29 cellular contexts compared by ENCODE assay signal in genomic region chr2:45734952-45735351, GRCh38.
DNase-seq lines count a peak whose midpoint lies in the region; ATAC-seq and TF ChIP-seq lines count a peak whose summit lies in the region.
"Had no signal": no experiment of that assay in that cellular context is flagged by ENCODE, and none has a peak within 500 bp of the region (broad histone marks: within the 10 kb centered on the region; RNA-seq: fewer than 3 reads in every experiment).

No MANE protein-coding gene starts in this region.

- no peak for TF ChIP-seq CTCF in HEK293 (tag by site-specific recombination; IDR thresholded peaks at IDR 0.05)

- DNase-seq in AG20443 (ENCODE audit: low spot score) (peak; percentile 24), SK-MEL-5 (ENCODE audit: low read depth, low spot score) (peak; percentile 14), fibroblast of the conjunctiva (ENCODE audit: low read depth) (peak; percentile 32), SKM-1 treated with dmso at 0.1 percent for 144 hours (lab: John Stamatoyannopoulos, UW; ENCODE audit: unreplicated experiment) (no peak), cerebellum (ENCODE audit: low spot score) (no peak)
- DNase-seq: activated CD4-positive, alpha-beta T cell treated with anti-CD3 and anti-CD28 coated beads for 48 hours; activated CD8-positive, alpha-beta memory T cell treated with anti-CD3 and anti-CD28 coated beads for 24 hours; Caco-2; colonic mucosa; DMS79; effector memory CD4-positive, alpha-beta T cell; foreskin keratinocyte; GDM1; heart right ventricle; kidney glomerular epithelial cell; natural killer cell; NCI-H1436 treated with DMSO at 0.1 percent for 48 hours; NCI-H2081 treated with DMSO at 0.1 percent for 48 hours; NCI-H226; NCI-H526 treated with DMSO at 0.1 percent for 48 hours; SHP77; stimulated activated CD4-positive, alpha-beta T cell treated with anti-CD3 and anti-CD28 coated beads, Interleukin-4, amount 100 ng/mL, for 24 hours had no signal

- POLR2A ChIA-PET in HEK293 (lab: Yijun Ruan, JAX): no interaction called here

- in situ Hi-C loops in SK-MEL-5 (cut with HindIII; ENCODE audit: low pct_unique_long_range_greater_than_20kb, low sequenced_read_pairs): no loop called here

- H3K36me3 ChIP-seq in HEK293 (ENCODE audit: control insufficient read depth in 2 of 2, insufficient read depth in 1 of 2, low read length in 2 of 2): no peaks in the 10 kb centered on the region
- H3K36me3 ChIP-seq: colonic mucosa, prostate gland had no signal

- H3K4me1 ChIP-seq in HEK293 (ENCODE audit: control insufficient read depth, insufficient read depth, low read length): peaks cover 7% of the 10 kb centered on the region
- H3K4me1 ChIP-seq: Caco-2, colonic mucosa, foreskin keratinocyte, prostate gland had no signal

- no peaks in the 10 kb centered on the region for H3K9me3 ChIP-seq in HEK293 (ENCODE audit: control insufficient read depth, insufficient read depth, low read depth, low read length)
- H3K9me3 ChIP-seq: Caco-2, colonic mucosa, heart right ventricle, prostate gland, tibial nerve had no signal

- ATAC-seq in GM21360 (IDR thresholded peaks at IDR 0.05; ENCODE audit: unreplicated experiment) (no peak), GM19035 (IDR thresholded peaks at IDR 0.05; ENCODE audit: unreplicated experiment) (no peak)
- ATAC-seq: foreskin keratinocyte had no signal

- H3K4me3 ChIP-seq in HEK293 (ENCODE audit: low read depth, low read length): no peak overlapping the region
- H3K4me3 ChIP-seq: colonic mucosa, heart right ventricle, lung, prostate gland, tibial nerve had no signal

- CTCF ChIA-PET in HEK293 (lab: Yijun Ruan, JAX): interaction anchor here (1.3 kb wide), 1 partner anchor 44 kb away, joined by 3 read pairs; no protein-coding TSS in a partner anchor

- no peak overlapping the region for H3K27ac ChIP-seq in HEK293 (ENCODE audit: extremely low read depth, low read depth, low read length)
- H3K27ac ChIP-seq: C4-2B, colonic mucosa, foreskin keratinocyte, heart right ventricle, prostate gland, tibial nerve had no signal

TF ChIP-seq in HEK293, 187 proteins besides CTCF, POLR2A, EP300 and RAD21:
- 0 out of 2 replicates have a peak, but pooled peaks have one; percentile 10 for TF ChIP-seq ZIC2 (tag by site-specific recombination; IDR thresholded peaks at IDR 0.05)
- no peak for TF ChIP-seq ZNF529 (tag by site-specific recombination; IDR thresholded peaks at IDR 0.05; ENCODE audit: insufficient replicate concordance)
- no peak for TF ChIP-seq SALL2 (tag by site-specific recombination; IDR thresholded peaks at IDR 0.05; ENCODE audit: borderline replicate concordance)

Comparison
In these comparisons a context has a peak if more than half of its experiments do, and no peak if none do; other contexts are left out.
1. DNase-seq: peak in AG20443 (single experiment), SK-MEL-5 (single experiment) and fibroblast of the conjunctiva (single experiment); none in SKM-1 treated with dmso at 0.1 percent for 144 hours (single experiment) and cerebellum (single experiment).